26 cellular contexts compared by ENCODE assay signal in the genomic region with DNA sequence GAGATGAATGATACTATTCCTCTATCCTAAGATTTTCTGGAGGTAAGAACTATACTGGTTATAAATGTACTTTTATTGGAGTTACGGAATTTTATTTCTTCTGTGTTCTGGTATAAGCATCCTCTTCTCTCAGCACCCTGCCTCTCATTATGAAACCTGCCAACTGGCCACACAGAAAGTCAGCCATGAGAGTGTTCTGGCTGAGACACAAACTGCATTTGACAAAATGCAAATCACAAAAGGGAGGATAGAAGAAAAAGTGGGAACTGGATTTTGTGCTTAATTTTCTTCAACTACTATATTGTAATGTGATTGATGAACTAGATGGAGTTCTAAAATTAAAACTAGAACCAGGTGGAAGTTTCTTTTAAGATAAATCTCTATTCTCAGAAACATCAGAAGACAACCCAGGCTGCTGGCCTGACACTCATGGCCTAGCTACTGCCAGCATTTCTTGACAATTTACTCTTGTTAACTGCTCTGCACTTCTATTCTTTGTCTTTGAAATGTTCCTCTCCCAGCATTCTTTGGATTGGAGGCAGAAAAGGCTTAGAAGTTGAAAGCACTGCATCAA.
A peak's percentile ranks its signal among the peaks of the same experiment; 100 is the strongest.
DNase-seq lines count a peak whose midpoint lies in the region; TF ChIP-seq lines count a peak whose summit lies in the region.
"Had no signal": no experiment of that assay in that cellular context is flagged by ENCODE, and none has a peak within 500 bp of the region (broad histone marks: within the 10 kb centered on the region; RNA-seq: fewer than 3 reads in every experiment).

No MANE protein-coding gene starts in this region.

- no peak overlapping the region for H3K4me3 Mint-ChIP-seq in brain
- H3K4me3 Mint-ChIP-seq: CD14-positive monocyte; CD8-positive, alpha-beta memory T cell had no signal

- intact Hi-C loops in spleen (cut with DNase I; ENCODE audit: low total_unique reads) = no loop called here

- H3K14ac ChIP-seq in neuronal stem cell (ENCODE audit: low read length) = no peak overlapping the region

- peaks cover 6% of the 10 kb centered on the region for H3K4me1 Mint-ChIP-seq in brain
- H3K4me1 Mint-ChIP-seq: CD14-positive monocyte had no signal

- no peak overlapping the region for H3K4ac ChIP-seq in neuronal stem cell (ENCODE audit: low read length)

- H3K4me3 ChIP-seq in neuronal stem cell (ENCODE audit: low read length in 2 of 2) (no peak overlapping the region), spleen (no peak overlapping the region)
- H3K4me3 ChIP-seq: GM12878 had no signal

- TF ChIP-seq CTCF in brain (conservative IDR thresholded peaks at IDR 0.05) (no peak), spleen (IDR thresholded peaks at IDR 0.05 in 8 of 11, conservative IDR thresholded peaks at IDR 0.05 in 3 of 11) (no peak)

- H3K27ac Mint-ChIP-seq in brain = peak overlapping the region in 3 of 5 experiments; percentile 16 to 88 (median 71)
- H3K27ac Mint-ChIP-seq: CD14-positive monocyte; CD8-positive, alpha-beta memory T cell had no signal

- no peak overlapping the region for H2AK5ac ChIP-seq in neuronal stem cell (ENCODE audit: low read depth, low read length)

- H3K23ac ChIP-seq in neuronal stem cell (ENCODE audit: low read depth, low read length, poor library complexity) = no peak overlapping the region

- peaks cover 8% of the 10 kb centered on the region for H3K36me3 Mint-ChIP-seq in brain
- H3K36me3 Mint-ChIP-seq: CD14-positive monocyte; CD8-positive, alpha-beta memory T cell had no signal

- no peaks in the 10 kb centered on the region for H3K79me1 ChIP-seq in neuronal stem cell (ENCODE audit: low read depth, low read length)

- no peak overlapping the region for H4K8ac ChIP-seq in neuronal stem cell (ENCODE audit: low read depth, low read length)

- H2BK5ac ChIP-seq in neuronal stem cell (ENCODE audit: low read length) = no peak overlapping the region

- no CpG with 5 or more reads among the region's 1 CpG for WGBS in neuronal stem cell (ENCODE audit: extremely low coverage in 2 of 2, insufficient read length in 2 of 2, insufficient replicate concordance in 1 of 2), 2 donors
- 85 to 97% (median 95%) methylated on average over 1 of the region's 1 CpG for WGBS in spleen, 5 donors

- peaks cover 0 to 4% (median 0%) of the 10 kb centered on the region in 5 experiments for H3K9me3 Mint-ChIP-seq in brain
- H3K9me3 Mint-ChIP-seq: CD8-positive, alpha-beta memory T cell had no signal

- H3K36me3 ChIP-seq in neuronal stem cell (replicated peaks in 1 of 2; ENCODE audit: control insufficient read depth in 2 of 2, insufficient read depth in 2 of 2, low read length in 2 of 2) = no peaks in the 10 kb centered on the region
- H3K36me3 ChIP-seq in spleen = no peaks in the 10 kb centered on the region
- H3K36me3 ChIP-seq: BE2C had no signal

- H3K27ac ChIP-seq in neuronal stem cell (replicated peaks; ENCODE audit: low read length) = no peak overlapping the region
- no peak overlapping the region for H3K27ac ChIP-seq in spleen
- H3K27ac ChIP-seq: RWPE1 had no signal

- no peaks in the 10 kb centered on the region for H3K27me3 Mint-ChIP-seq in brain

- no peak overlapping the region for H3K18ac ChIP-seq in neuronal stem cell (ENCODE audit: low read length)

- DNase-seq in globus pallidus (ENCODE audit: low spot score) (peak; percentile 60), neuronal stem cell (ENCODE audit: low spot score) (no peak), OCI-M2 (lab: John Stamatoyannopoulos, UW; ENCODE audit: unreplicated experiment) (no peak), spleen (no peak), NCI-H1417 (lab: John Stamatoyannopoulos, UW) (no peak)
- DNase-seq in stimulated activated CD4-positive, alpha-beta T cell treated with anti-CD3 and anti-CD28 coated beads, Interleukin-2, amount 100 ng/mL, for 24 hours = no peak
- DNase-seq: ACHN; BE2C; CD8-positive, alpha-beta memory T cell; DMS 273 treated with DMSO at 0.1 percent for 48 hours; DMS79; EL; GDM1; NCI-H1092; NCI-H1436 treated with DMSO at 0.1 percent for 48 hours; NCI-H187 treated with DMSO at 0.1 percent for 48 hours; NCI-H2171 treated with DMSO at 0.1 percent for 48 hours; NCI-H446; NCI-H524 treated with DMSO at 0.1 percent for 48 hours; NCI-H774; NK-92 treated with Interleukin-12 subunit alpha and Interleukin-12 subunit beta, amount 100 ng/mL, for 24 hours; SHP77 treated with DMSO at 0.1 percent for 48 hours had no signal

- H3K9me3 ChIP-seq in neuronal stem cell (replicated peaks in 1 of 2; ENCODE audit: control insufficient read depth in 2 of 2, insufficient read depth in 1 of 2, low read depth in 1 of 2, low read length in 2 of 2) = no peaks in the 10 kb centered on the region
- H3K9me3 ChIP-seq in spleen = no peaks in the 10 kb centered on the region
- H3K9me3 ChIP-seq: BE2C had no signal

- H2BK120ac ChIP-seq in neuronal stem cell (ENCODE audit: low read depth, low read length) = no peak overlapping the region

- H4K91ac ChIP-seq in neuronal stem cell (ENCODE audit: low read depth, low read length, poor library complexity) = no peak overlapping the region

- H3K27me3 ChIP-seq in neuronal stem cell (ENCODE audit: control insufficient read depth in 3 of 3, insufficient read depth in 3 of 3, low read depth in 1 of 3, low read length in 3 of 3) (no peaks in the 10 kb centered on the region), spleen (replicated peaks in 1 of 7) (no peaks in the 10 kb centered on the region)
- H3K27me3 ChIP-seq: BE2C had no signal

- H2BK15ac ChIP-seq in neuronal stem cell (ENCODE audit: low read length) = no peak overlapping the region

- H3K4me1 ChIP-seq in neuronal stem cell (ENCODE audit: control insufficient read depth in 2 of 2, insufficient read depth in 1 of 2, low read depth in 1 of 2, low read length in 2 of 2) (peaks cover under 1 to 3% of the 10 kb centered on the region in 2 donors), spleen (no peaks in the 10 kb centered on the region)

- H2AFZ ChIP-seq in neuronal stem cell (ENCODE audit: low read length) = peak overlapping the region; percentile 43

- no peak for TF ChIP-seq POLR2A in spleen (IDR thresholded peaks at IDR 0.05)

- no peak overlapping the region for H3K9ac ChIP-seq in neuronal stem cell (ENCODE audit: low read depth, low read length, poor library complexity)

- no peak overlapping the region for H3K4me2 ChIP-seq in neuronal stem cell (ENCODE audit: insufficient read depth, low read length, poor library complexity, severe bottlenecking)

- H2BK12ac ChIP-seq in neuronal stem cell (ENCODE audit: low read length) = no peak overlapping the region
